Comparison of ENCODE assay signal across 9 cellular contexts in genomic region chr3:73029321-73029796, GRCh38. TPM values are rescaled to one million over a fixed set of nuclear protein-coding genes. Genes with fewer than 3 reads are reported as not detected.
DNase-seq lines count a peak whose midpoint lies in the region; ATAC-seq and TF ChIP-seq lines count a peak whose summit lies in the region.
"Had no signal": no experiment of that assay in that cellular context is flagged by ENCODE, and none has a peak within 500 bp of the region (broad histone marks: within the 10 kb centered on the region; RNA-seq: fewer than 3 reads in every experiment).

No MANE protein-coding gene starts in this region.

- peak overlapping the region; percentile 56 for H3K27ac Mint-ChIP-seq in activated CD8-positive, alpha-beta T cell treated with anti-CD3 and anti-CD28 coated beads for 36 hours

- CTCF ChIA-PET in activated CD8-positive, alpha-beta T cell treated with anti-CD3 and anti-CD28 coated beads for 36 hours (lab: Charles Lee), result interaction anchor here (0.9 kb wide), 1 partner anchor 13 kb away, joined by 3 read pairs; no protein-coding TSS in a partner anchor

- H3K4me1 ChIP-seq in gastroesophageal sphincter (peaks cover 19 to 71% (median 21%) of the 10 kb centered on the region in 3 donors), skeletal muscle tissue (ENCODE audit: control insufficient read depth in 3 of 3, insufficient read depth in 3 of 3, low read length in 3 of 3) (peaks cover 12 to 34% (median 12%) of the 10 kb centered on the region in 3 donors)

- no peak for TF ChIP-seq POLR2A in gastroesophageal sphincter (IDR thresholded peaks at IDR 0.05)

- POLR2A ChIA-PET in activated CD8-positive, alpha-beta T cell treated with anti-CD3 and anti-CD28 coated beads for 36 hours (lab: Charles Lee), result interaction anchor here (0.6 kb wide), 1 partner anchor 14 kb away, joined by 7 read pairs; no protein-coding TSS in a partner anchor

- H3K36me3 ChIP-seq in gastroesophageal sphincter (no peaks in the 10 kb centered on the region), skeletal muscle tissue (ENCODE audit: control insufficient read depth in 3 of 3, insufficient read depth in 3 of 3, low read length in 3 of 3) (no peaks in the 10 kb centered on the region)

- intact Hi-C loops in activated CD8-positive, alpha-beta T cell treated with anti-CD3 and anti-CD28 coated beads for 36 hours (cut with micrococcal nuclease), result no loop called here

- ATAC-seq in activated CD8-positive, alpha-beta T cell treated with anti-CD3 and anti-CD28 coated beads for 36 hours, result peak; percentile 89
- ATAC-seq in gastroesophageal sphincter (peak; percentile 85), HG02970 (IDR thresholded peaks at IDR 0.05; ENCODE audit: low FRiP score, unreplicated experiment) (no peak), HG03439 (IDR thresholded peaks at IDR 0.05; ENCODE audit: unreplicated experiment) (no peak), HG02571 (IDR thresholded peaks at IDR 0.05; ENCODE audit: unreplicated experiment) (no peak)

- H3K9me3 ChIP-seq in gastroesophageal sphincter (no peaks in the 10 kb centered on the region), skeletal muscle tissue (ENCODE audit: control insufficient read depth in 3 of 3, low read length in 3 of 3) (no peaks in the 10 kb centered on the region)

- 8 to 21% methylated on average over 1 of the region's 1 CpG for WGBS in gastroesophageal sphincter (ENCODE audit: low coverage in 1 of 2), 2 donors

- peaks cover 49% of the 10 kb centered on the region for H3K36me3 Mint-ChIP-seq in activated CD8-positive, alpha-beta T cell treated with anti-CD3 and anti-CD28 coated beads for 36 hours (ENCODE audit: low read depth)

- H3K27ac ChIP-seq in gastroesophageal sphincter (no peak overlapping the region), skeletal muscle tissue (ENCODE audit: low read depth, low read length) (peak overlapping the region; percentile 21)

- no peaks in the 10 kb centered on the region for H3K9me3 Mint-ChIP-seq in activated CD8-positive, alpha-beta T cell treated with anti-CD3 and anti-CD28 coated beads for 36 hours

- no peak for TF ChIP-seq CTCF in HFF-Myc (IDR thresholded peaks at IDR 0.05; ENCODE audit: low read depth, low read length, missing control alignments)
- TF ChIP-seq CTCF in activated CD8-positive, alpha-beta T cell treated with anti-CD3 and anti-CD28 coated beads for 36 hours (IDR thresholded peaks at IDR 0.05), result no peak
- no peak for TF ChIP-seq CTCF in gastroesophageal sphincter (IDR thresholded peaks at IDR 0.05)

- H3K4me3 ChIP-seq in HFF-Myc (replicated peaks; ENCODE audit: low read depth, low read length), result no peak overlapping the region
- H3K4me3 ChIP-seq in gastroesophageal sphincter, result no peak overlapping the region
- H3K4me3 ChIP-seq in skeletal muscle tissue (ENCODE audit: low read length in 3 of 3), result no peak overlapping the region

- H3K27me3 ChIP-seq in gastroesophageal sphincter (no peaks in the 10 kb centered on the region), skeletal muscle tissue (ENCODE audit: control insufficient read depth in 3 of 3, insufficient read depth in 3 of 3, low read length in 3 of 3) (no peaks in the 10 kb centered on the region)

- H3K27me3 Mint-ChIP-seq in activated CD8-positive, alpha-beta T cell treated with anti-CD3 and anti-CD28 coated beads for 36 hours, result no peaks in the 10 kb centered on the region

- peaks cover 78% of the 10 kb centered on the region for H3K4me1 Mint-ChIP-seq in activated CD8-positive, alpha-beta T cell treated with anti-CD3 and anti-CD28 coated beads for 36 hours (ENCODE audit: low read depth)

- DNase-seq in HFF-Myc (ENCODE audit: extremely low read depth, low read depth) (peak; percentile 21), NCI-H1694 treated with DMSO at 0.1 percent for 48 hours (lab: John Stamatoyannopoulos, UW) (no peak)
- no peak for DNase-seq in activated CD8-positive, alpha-beta T cell treated with anti-CD3 and anti-CD28 coated beads for 36 hours
- DNase-seq: NCI-H748 treated with DMSO at 0.1 percent for 48 hours had no signal

- no peak for TF ChIP-seq EP300 in gastroesophageal sphincter (IDR thresholded peaks at IDR 0.05)

- no peak overlapping the region for H3K4me3 Mint-ChIP-seq in activated CD8-positive, alpha-beta T cell treated with anti-CD3 and anti-CD28 coated beads for 36 hours

- H3K9ac ChIP-seq in skeletal muscle tissue (ENCODE audit: low read depth in 1 of 3, low read length in 3 of 3), result no peak overlapping the region

RNA-seq across cellular contexts. Expression of gene EBLN2, which starts 32.1 kb away (rescaled TPM):
- total RNA-seq in activated CD8-positive, alpha-beta T cell treated with anti-CD3 and anti-CD28 coated beads for 36 hours, result 1 to 10 TPM; 4.9 to 5.0 TPM
- total RNA-seq in gastroesophageal sphincter (1 to 10 TPM in 3 of 4 donors, not detected in 1; 2.3 to 8.9 (median 5.0) TPM), skeletal muscle tissue (8.4 TPM)

RNA-seq across cellular contexts. Expression of gene PPP4R2, which starts 32.7 kb away (rescaled TPM):
- 10 to 100 TPM; 85.5 to 88.6 TPM for total RNA-seq in activated CD8-positive, alpha-beta T cell treated with anti-CD3 and anti-CD28 coated beads for 36 hours
- total RNA-seq in gastroesophageal sphincter, result 10 to 100 TPM; 32.2 to 57.6 (median 40.2) TPM
- 49.1 TPM for total RNA-seq in skeletal muscle tissue

Comparison
In these comparisons a context has a peak if more than half of its experiments do, and no peak if none do; other contexts are left out.
1. ATAC-seq: peak in activated CD8-positive, alpha-beta T cell treated with anti-CD3 and anti-CD28 coated beads for 36 hours (single experiment) and gastroesophageal sphincter (single experiment); none in HG02970 (single experiment), HG03439 (single experiment) and HG02571 (single experiment).